In genomic region chr12:26003065-26003464, GRCh38 we compare ENCODE assay signal across 2 cellular contexts.
TF ChIP-seq lines count a peak whose summit lies in the region.

No MANE protein-coding gene starts in this region.

TF ChIP-seq in HEK293, 187 proteins besides CTCF, POLR2A, EP300 and RAD21:
- TF ChIP-seq ZNF658 (tag by site-specific recombination; IDR thresholded peaks at IDR 0.05), result no peak
- 0 out of 2 replicates have a peak, but pooled peaks have one; percentile 16 for TF ChIP-seq ZNF664 (tag by site-specific recombination; IDR thresholded peaks at IDR 0.05)
- no peak for TF ChIP-seq SCRT1 (tag by site-specific recombination; IDR thresholded peaks at IDR 0.05; ENCODE audit: borderline replicate concordance)
- TF ChIP-seq KLF16 (tag by site-specific recombination; IDR thresholded peaks at IDR 0.05), result no peak
- TF ChIP-seq MYNN (tag by site-specific recombination; IDR thresholded peaks at IDR 0.05; ENCODE audit: borderline replicate concordance), result no peak
- peak; percentile 57 for TF ChIP-seq SETDB1 (IDR thresholded peaks at IDR 0.05; ENCODE audit: insufficient read length, low read length)
- TF ChIP-seq ZNF302 (tag by site-specific recombination; IDR thresholded peaks at IDR 0.05; ENCODE audit: low read depth), result no peak
- no peak for TF ChIP-seq ZXDB (tag by site-specific recombination; IDR thresholded peaks at IDR 0.05)
- no peak for TF ChIP-seq HIC1 (tag by site-specific recombination; IDR thresholded peaks at IDR 0.05)

TF ChIP-seq in K562, 482 proteins besides CTCF, POLR2A, EP300 and RAD21:
- TF ChIP-seq ZNF324 (CRISPR knock-in tag; IDR thresholded peaks at IDR 0.05) (peak; percentile 92), BDP1 (IDR thresholded peaks at IDR 0.05; ENCODE audit: insufficient read depth, insufficient read length) (no peak)
TF ChIP-seq in K562: peak in this region for 1.
